8 cellular contexts compared by ENCODE assay signal in genomic region chr3:110314512-110315114, GRCh38.
DNase-seq lines count a peak whose midpoint lies in the region; ATAC-seq, FAIRE-seq and TF ChIP-seq lines count a peak whose summit lies in the region.

No MANE protein-coding gene starts in this region.

- H3K27ac ChIP-seq in fibroblast of lung (ENCODE audit: insufficient read depth, low read length): no peak overlapping the region
- no peak overlapping the region for H3K27ac ChIP-seq in neural progenitor cell
- H3K27ac ChIP-seq in thyroid gland: no peak overlapping the region

- H3K4me3 Mint-ChIP-seq in neural progenitor cell: no peak overlapping the region

- peak; percentile 92 for ATAC-seq in GM19463 (IDR thresholded peaks at IDR 0.05; ENCODE audit: unreplicated experiment)
- ATAC-seq in HG03520 (IDR thresholded peaks at IDR 0.05; ENCODE audit: unreplicated experiment): peak; percentile 93

- H3K9me3 ChIP-seq in fibroblast of lung (ENCODE audit: control insufficient read depth, insufficient read depth, low read depth, low read length): no peaks in the 10 kb centered on the region
- H3K9me3 ChIP-seq in neural progenitor cell (ENCODE audit: low read depth): no peaks in the 10 kb centered on the region
- H3K9me3 ChIP-seq in thyroid gland: no peaks in the 10 kb centered on the region

- no peaks in the 10 kb centered on the region for H3K4me1 Mint-ChIP-seq in neural progenitor cell

- no peaks in the 10 kb centered on the region for H3K9me3 Mint-ChIP-seq in neural progenitor cell

- TF ChIP-seq CTCF in D721Med (IDR thresholded peaks at IDR 0.05; ENCODE audit: insufficient read depth, missing control alignments) (peak; percentile 83), fibroblast of lung (conservative IDR thresholded peaks at IDR 0.05 in 1 of 2, IDR thresholded peaks at IDR 0.05 in 1 of 2; ENCODE audit: low read depth in 1 of 2, low read length in 2 of 2) (peak; percentile 71 to 72), neural progenitor cell (IDR thresholded peaks at IDR 0.05) (peak; percentile 75), thyroid gland (IDR thresholded peaks at IDR 0.05) (peak; percentile 41 to 79 (median 68))

- H3K27ac Mint-ChIP-seq in neural progenitor cell: no peak overlapping the region

- H3K4me1 ChIP-seq in fibroblast of lung (ENCODE audit: control insufficient read depth, extremely low read depth, insufficient read depth, low read length) (no peaks in the 10 kb centered on the region), neural progenitor cell (no peaks in the 10 kb centered on the region), thyroid gland (no peaks in the 10 kb centered on the region)

- H3F3A ChIP-seq in neural progenitor cell (ENCODE audit: low read depth): no peaks in the 10 kb centered on the region

- H3K27me3 ChIP-seq in fibroblast of lung (ENCODE audit: control insufficient read depth, insufficient read depth, low read length) (no peaks in the 10 kb centered on the region), neural progenitor cell (no peaks in the 10 kb centered on the region), thyroid gland (no peaks in the 10 kb centered on the region)

- H3K36me3 ChIP-seq in fibroblast of lung (ENCODE audit: control insufficient read depth, insufficient read depth, low read length): no peaks in the 10 kb centered on the region
- no peaks in the 10 kb centered on the region for H3K36me3 ChIP-seq in neural progenitor cell
- no peaks in the 10 kb centered on the region for H3K36me3 ChIP-seq in thyroid gland

- H4K20me1 ChIP-seq in fibroblast of lung (ENCODE audit: control insufficient read depth, extremely low read depth, insufficient read depth, low read length) (no peaks in the 10 kb centered on the region), neural progenitor cell (ENCODE audit: low read depth) (no peaks in the 10 kb centered on the region)

- intact Hi-C loops in thyroid gland (cut with DNase I): loop anchor here (10.0 kb wide), 1 partner anchor 580 kb away; no protein-coding TSS in a partner anchor

- no peaks in the 10 kb centered on the region for H3K36me3 Mint-ChIP-seq in neural progenitor cell

- WGBS in thyroid gland, 2 donors: 65 to 67% methylated on average over 7 of the region's 7 CpGs

- FAIRE-seq in D721Med (lab: Jason Lieb, UNC): peak; percentile 94

- no peak for TF ChIP-seq POLR2A in thyroid gland (IDR thresholded peaks at IDR 0.05)

- no peaks in the 10 kb centered on the region for H3K27me3 Mint-ChIP-seq in neural progenitor cell (ENCODE audit: insufficient read depth, low read depth)

- H3K4me2 ChIP-seq in fibroblast of lung (ENCODE audit: extremely low read depth, insufficient read depth, low read length) (no peak overlapping the region), neural progenitor cell (no peak overlapping the region)

- H3K9ac ChIP-seq in fibroblast of lung (ENCODE audit: insufficient read depth, low read length): no peak overlapping the region
- H3K9ac ChIP-seq in neural progenitor cell: no peak overlapping the region

- H2AFZ ChIP-seq in fibroblast of lung (ENCODE audit: low read length): peak overlapping the region; percentile 57
- no peak overlapping the region for H2AFZ ChIP-seq in neural progenitor cell (replicated peaks)

- H3K79me2 ChIP-seq in fibroblast of lung (ENCODE audit: control insufficient read depth, insufficient read depth, low read length) (no peaks in the 10 kb centered on the region), neural progenitor cell (ENCODE audit: low read depth) (no peaks in the 10 kb centered on the region)

- DNase-seq in D721Med (ENCODE audit: insufficient read length, low spot score): no peak
- DNase-seq in NOMO-1 (lab: John Stamatoyannopoulos, UW; ENCODE audit: unreplicated experiment in 2 of 2): peak; percentile 20 to 33
- peak; percentile 46 for DNase-seq in activated CD8-positive, alpha-beta memory T cell treated with anti-CD3 and anti-CD28 coated beads, Interleukin-2, amount 50 U/mL, for 4 hours
- peak; percentile 45 to 60 for DNase-seq in fibroblast of lung (ENCODE audit: low read depth in 2 of 2)
- DNase-seq in neural progenitor cell (ENCODE audit: low spot score): peak; percentile 66
- peak; percentile 50 to 52 for DNase-seq in thyroid gland

- H3K4me3 ChIP-seq in fibroblast of lung (replicated peaks in 1 of 4; ENCODE audit: control extremely low read depth in 1 of 4, insufficient read depth in 1 of 4, low read depth in 3 of 4, low read length in 4 of 4) (no peak overlapping the region), neural progenitor cell (no peak overlapping the region), thyroid gland (replicated peaks in 1 of 3) (no peak overlapping the region)
